ENCODE assay signal across 9 cellular contexts in genomic region chr2:111037136-111037535, GRCh38.
A peak's percentile ranks its signal among the peaks of the same experiment; 100 is the strongest.
DNase-seq lines count a peak whose midpoint lies in the region; ATAC-seq and TF ChIP-seq lines count a peak whose summit lies in the region.
"Had no signal": no experiment of that assay in that cellular context is flagged by ENCODE, and none has a peak within 500 bp of the region (broad histone marks: within the 10 kb centered on the region; RNA-seq: fewer than 3 reads in every experiment).

No MANE protein-coding gene starts in this region.

- H3K4me1 Mint-ChIP-seq in osteocyte (ENCODE audit: unreplicated experiment), result no peaks in the 10 kb centered on the region
- peaks cover 0 to 1% (median under 1%) of the 10 kb centered on the region in 4 donors for H3K4me1 Mint-ChIP-seq in CD4-positive, alpha-beta memory T cell
- H3K4me1 Mint-ChIP-seq: CD8-positive, alpha-beta memory T cell had no signal

- H3K4me3 Mint-ChIP-seq in osteocyte (ENCODE audit: unreplicated experiment), result no peak overlapping the region
- no peak overlapping the region for H3K4me3 Mint-ChIP-seq in CD4-positive, alpha-beta memory T cell
- H3K4me3 Mint-ChIP-seq: memory B cell had no signal

- no peaks in the 10 kb centered on the region for H3K27me3 ChIP-seq in CD4-positive, alpha-beta memory T cell (ENCODE audit: insufficient read depth, low read length)

- H3K4me1 ChIP-seq in CD4-positive, alpha-beta memory T cell (ENCODE audit: insufficient read depth, low read length), result no peaks in the 10 kb centered on the region

- no peaks in the 10 kb centered on the region for H3K36me3 Mint-ChIP-seq in osteocyte (ENCODE audit: unreplicated experiment)
- no peaks in the 10 kb centered on the region for H3K36me3 Mint-ChIP-seq in CD4-positive, alpha-beta memory T cell
- H3K36me3 Mint-ChIP-seq: CD8-positive, alpha-beta memory T cell; memory B cell had no signal

- H3K27ac Mint-ChIP-seq in osteocyte (ENCODE audit: unreplicated experiment), result no peak overlapping the region
- no peak overlapping the region for H3K27ac Mint-ChIP-seq in CD4-positive, alpha-beta memory T cell
- H3K27ac Mint-ChIP-seq: memory B cell had no signal

- intact Hi-C loops in CD4-positive, alpha-beta memory T cell (cut with micrococcal nuclease), result no loop called here

- no peaks in the 10 kb centered on the region for H3K9me3 ChIP-seq in CD4-positive, alpha-beta memory T cell (ENCODE audit: control insufficient read depth in 1 of 2, low read length in 2 of 2)

- DNase-seq in RKO (ENCODE audit: low spot score), result peak; percentile 12
- DNase-seq in osteocyte (ENCODE audit: extremely low spot score, unreplicated experiment), result peak; percentile 23
- DNase-seq in CD4-positive, alpha-beta memory T cell, result no peak
- no peak for DNase-seq in hypothalamus (lab: John Stamatoyannopoulos, UW)
- DNase-seq: CD8-positive, alpha-beta memory T cell had no signal

- H3K4me3 ChIP-seq in CD4-positive, alpha-beta memory T cell (ENCODE audit: low read length in 2 of 2), result no peak overlapping the region

- CTCF ChIA-PET in CD4-positive, alpha-beta memory T cell (lab: Charles Lee; ENCODE audit: partially characterized antibody), result interaction anchor here (1.0 kb wide), 1 partner anchor 12 kb away, joined by 3 read pairs; no protein-coding TSS in a partner anchor

- no peak overlapping the region for H3K27ac ChIP-seq in CD4-positive, alpha-beta memory T cell (ENCODE audit: low read depth, low read length)

- no peaks in the 10 kb centered on the region for H3K36me3 ChIP-seq in CD4-positive, alpha-beta memory T cell (ENCODE audit: insufficient read depth, low read length)

- ATAC-seq in GM18907 (IDR thresholded peaks at IDR 0.05; ENCODE audit: unreplicated experiment) (peak; percentile 44), HG03432 (IDR thresholded peaks at IDR 0.05; ENCODE audit: unreplicated experiment) (peak; percentile 61), HG03108 (IDR thresholded peaks at IDR 0.05; ENCODE audit: unreplicated experiment) (no peak)

- no peak for TF ChIP-seq CTCF in osteocyte (IDR thresholded peaks at IDR 0.05)

- POLR2A ChIA-PET in CD4-positive, alpha-beta memory T cell (lab: Charles Lee; ENCODE audit: partially characterized antibody), result no interaction called here

- no peaks in the 10 kb centered on the region for H3K9me3 Mint-ChIP-seq in osteocyte (ENCODE audit: unreplicated experiment)
- peaks cover 0 to 1% (median 0%) of the 10 kb centered on the region in 8 donors for H3K9me3 Mint-ChIP-seq in CD4-positive, alpha-beta memory T cell
- H3K9me3 Mint-ChIP-seq: CD8-positive, alpha-beta memory T cell; memory B cell had no signal

- H3K27me3 Mint-ChIP-seq in osteocyte (ENCODE audit: unreplicated experiment), result peaks cover 94% of the 10 kb centered on the region
- H3K27me3 Mint-ChIP-seq in CD4-positive, alpha-beta memory T cell, result peaks cover 18 to 36% of the 10 kb centered on the region in 2 donors

Comparison
In these comparisons a context has a peak if more than half of its experiments do, and no peak if none do; other contexts are left out.
1. DNase-seq: peak in RKO (single experiment) and osteocyte (single experiment); none in CD4-positive, alpha-beta memory T cell (0 of 5) and hypothalamus (0 of 51).